10 cellular contexts compared by ENCODE assay signal in genomic region chr2:108536133-108536780, GRCh38. TPM values are rescaled to one million over a fixed set of nuclear protein-coding genes. Genes with fewer than 3 reads are reported as not detected.
DNase-seq lines count a peak whose midpoint lies in the region; ATAC-seq, FAIRE-seq and TF ChIP-seq lines count a peak whose summit lies in the region.
"Had no signal": no experiment of that assay in that cellular context is flagged by ENCODE, and none has a peak within 500 bp of the region (broad histone marks: within the 10 kb centered on the region; RNA-seq: fewer than 3 reads in every experiment).

No MANE protein-coding gene starts in this region.

- H3K27ac ChIP-seq in GM23248 (no peak overlapping the region), PC-9 (0 out of 2 replicates have a peak overlapping the region, but pooled peaks have one; percentile 34)

- H3K36me3 ChIP-seq in GM23248 (ENCODE audit: low read depth) (no peaks in the 10 kb centered on the region), PC-9 (ENCODE audit: low read depth) (no peaks in the 10 kb centered on the region)

- in situ Hi-C loops in GM23248 (cut with MboI), result no loop called here

- DNase-seq in GM23248 (peak; percentile 48), PC-9 (no peak), endothelial cell (ENCODE audit: low spot score) (no peak), progenitor cell of endocrine pancreas (ENCODE audit: low spot score, unreplicated experiment) (no peak), NCI-H2107 treated with DMSO at 0.1 percent for 48 hours (lab: John Stamatoyannopoulos, UW; ENCODE audit: unreplicated experiment) (no peak), RCC 7860 (ENCODE audit: low spot score) (no peak)
- DNase-seq: NCI-H526 had no signal

- no peaks in the 10 kb centered on the region for H3K9me2 ChIP-seq in GM23248 (ENCODE audit: insufficient read depth)
- H3K9me2 ChIP-seq in PC-9 (ENCODE audit: insufficient read depth), result no peaks in the 10 kb centered on the region

- BruUV-seq in PC-9 (replicated peaks; lab: Mats Ljungman, UMichigan), result no TSS peak

- peaks cover 7% of the 10 kb centered on the region; the same call in 1 of the 2 replicates for H3F3A ChIP-seq in GM23248 (ENCODE audit: insufficient read depth)
- H3F3A ChIP-seq in PC-9 (ENCODE audit: insufficient read depth, low read depth), result peaks cover 20% of the 10 kb centered on the region; the same call in 1 of the 2 replicates

- WGBS in GM23248 (ENCODE audit: low coverage in 1 of 2, low lambda C conversion rate in 2 of 2, missing lambda C conversion rate in 2 of 2), 2 experiments, result 88 to 93% methylated on average over 7 of the region's 7 CpGs

- TF ChIP-seq CTCF in PC-9 (conservative IDR thresholded peaks at IDR 0.05), result no peak
- TF ChIP-seq CTCF in endothelial cell (IDR thresholded peaks at IDR 0.05; ENCODE audit: unreplicated experiment), result no peak
- TF ChIP-seq CTCF in progenitor cell of endocrine pancreas (IDR thresholded peaks at IDR 0.05; ENCODE audit: unreplicated experiment), result no peak

- no peak for ATAC-seq in HG02588 (IDR thresholded peaks at IDR 0.05; ENCODE audit: unreplicated experiment)
- no peak for ATAC-seq in HG02571 (IDR thresholded peaks at IDR 0.05; ENCODE audit: unreplicated experiment)

- H3K79me2 ChIP-seq in GM23248 (ENCODE audit: insufficient read depth) (peaks cover 67% of the 10 kb centered on the region), PC-9 (ENCODE audit: low read depth) (peaks cover 53% of the 10 kb centered on the region)

- POLR2A ChIA-PET in PC-9 (lab: Charles Lee; ENCODE audit: unreplicated experiment), result no interaction called here

- intact Hi-C loops in PC-9 (cut with micrococcal nuclease; ENCODE audit: unreplicated experiment), result no loop called here

- H3K27me3 Mint-ChIP-seq in endothelial cell (ENCODE audit: unreplicated experiment) (peaks cover 6% of the 10 kb centered on the region), progenitor cell of endocrine pancreas (no peaks in the 10 kb centered on the region)

- H3K27ac Mint-ChIP-seq in endothelial cell (ENCODE audit: unreplicated experiment) (no peak overlapping the region), progenitor cell of endocrine pancreas (peak overlapping the region; percentile 33)

- no peaks in the 10 kb centered on the region for H3K27me3 ChIP-seq in GM23248 (replicated peaks; ENCODE audit: insufficient read depth)
- no peaks in the 10 kb centered on the region for H3K27me3 ChIP-seq in PC-9 (ENCODE audit: insufficient read depth, low read depth)

- H3K4me1 Mint-ChIP-seq in endothelial cell (ENCODE audit: unreplicated experiment) (peaks cover 32% of the 10 kb centered on the region), progenitor cell of endocrine pancreas (ENCODE audit: low read depth) (peaks cover 36% of the 10 kb centered on the region)

- H3K9me3 ChIP-seq in GM23248 (ENCODE audit: low read depth) (no peaks in the 10 kb centered on the region), PC-9 (ENCODE audit: insufficient read depth, low read depth) (no peaks in the 10 kb centered on the region)

- H3K4me3 ChIP-seq in GM23248 (peak overlapping the region; percentile 97), PC-9 (peak overlapping the region; percentile 26; the same call in 1 of the 2 replicates)

- H3K4me3 Mint-ChIP-seq in endothelial cell (ENCODE audit: unreplicated experiment) (peak overlapping the region; percentile 93), progenitor cell of endocrine pancreas (ENCODE audit: low read depth) (peak overlapping the region; percentile 94)

- H4K20me1 ChIP-seq in GM23248 (ENCODE audit: insufficient read depth) (no peaks in the 10 kb centered on the region), PC-9 (ENCODE audit: insufficient read depth) (peaks cover 3% of the 10 kb centered on the region; the same call in 1 of the 2 replicates)

- H2AFZ ChIP-seq in GM23248, result no peak overlapping the region
- no peak overlapping the region for H2AFZ ChIP-seq in PC-9

- H3K4me2 ChIP-seq in GM23248 (ENCODE audit: unreplicated experiment), result peak overlapping the region; percentile 94
- H3K4me2 ChIP-seq in PC-9, result peak overlapping the region; percentile 93

- H3K4me1 ChIP-seq in GM23248 (ENCODE audit: insufficient read depth), result peaks cover 21% of the 10 kb centered on the region
- H3K4me1 ChIP-seq in PC-9 (replicated peaks; ENCODE audit: insufficient read depth), result peaks cover 15% of the 10 kb centered on the region

- peaks cover 5% of the 10 kb centered on the region for H3K36me3 Mint-ChIP-seq in endothelial cell (ENCODE audit: low read depth, unreplicated experiment)
- no peaks in the 10 kb centered on the region for H3K36me3 Mint-ChIP-seq in progenitor cell of endocrine pancreas (ENCODE audit: insufficient read depth)

- CTCF ChIA-PET in PC-9 (lab: Charles Lee), result no interaction called here

- FAIRE-seq in RCC 7860 (lab: Jason Lieb, UNC), result no peak
- FAIRE-seq: islet of Langerhans had no signal

- H3K9ac ChIP-seq in GM23248, result peak overlapping the region; percentile 96

- H3K9me3 Mint-ChIP-seq in endothelial cell (ENCODE audit: unreplicated experiment), result no peaks in the 10 kb centered on the region
- H3K9me3 Mint-ChIP-seq in progenitor cell of endocrine pancreas (ENCODE audit: low read depth), result no peaks in the 10 kb centered on the region

RNA-seq across cellular contexts. Expression of gene LIMS1, which starts 2.0 kb away (rescaled TPM):
- total RNA-seq in GM23248 (2014; rRNA removed; shearing (Covaris generic)), result 122 and 131 TPM in 2 replicates
- polyA plus RNA-seq in GM23248 (2016; fragmentation: Nextera tagmentation; extraction: Ambion mirVana), result 81.3 and 82.0 TPM in 2 replicates
- total RNA-seq in PC-9 (2021) (58.2 and 61.6 TPM in 2 replicates), endothelial cell (ENCODE audit: unreplicated experiment) (144 TPM), progenitor cell of endocrine pancreas (35.6 and 37.7 TPM in 2 replicates)
